Comparison of ENCODE assay signal across 17 cellular contexts in the genomic region with DNA sequence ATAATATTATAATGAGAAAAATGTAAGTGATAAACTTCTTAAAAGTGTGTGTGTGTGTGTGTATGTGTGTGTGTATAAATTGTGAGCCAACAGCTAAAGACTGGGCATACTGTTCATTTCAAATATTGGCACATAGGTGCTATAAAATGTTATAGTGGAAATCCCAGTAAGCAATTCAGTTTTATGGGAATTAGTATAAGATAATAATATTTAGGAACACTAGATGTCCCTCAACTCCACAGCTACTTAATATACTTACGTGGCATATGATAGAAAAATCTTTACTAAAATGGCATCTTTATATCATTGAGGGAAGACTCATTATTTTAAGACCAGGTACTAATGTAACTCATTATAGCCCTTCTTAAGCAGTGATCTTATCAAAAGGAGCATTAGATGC.
DNase-seq lines count a peak whose midpoint lies in the region; ATAC-seq and TF ChIP-seq lines count a peak whose summit lies in the region.
"Had no signal": no experiment of that assay in that cellular context is flagged by ENCODE, and none has a peak within 500 bp of the region (broad histone marks: within the 10 kb centered on the region; RNA-seq: fewer than 3 reads in every experiment).

No MANE protein-coding gene starts in this region.

- H3K36me3 ChIP-seq in PC-9 (ENCODE audit: low read depth) = no peaks in the 10 kb centered on the region
- H3K36me3 ChIP-seq: prostate gland, upper lobe of right lung had no signal

- H3K9me3 ChIP-seq in PC-9 (ENCODE audit: insufficient read depth, low read depth) = no peaks in the 10 kb centered on the region
- H3K9me3 ChIP-seq: prostate gland, upper lobe of right lung had no signal

- H2AFZ ChIP-seq in PC-9 = no peak overlapping the region

- no peak overlapping the region for H3K27ac ChIP-seq in 22Rv1
- no peak overlapping the region for H3K27ac ChIP-seq in PC-9
- H3K27ac ChIP-seq: prostate gland, upper lobe of right lung had no signal

- no peak overlapping the region for H3K4me3 Mint-ChIP-seq in progenitor cell of endocrine pancreas (ENCODE audit: low read depth)
- H3K4me3 Mint-ChIP-seq: activated T-helper 1 cell treated with anti-CD3 and anti-CD28 coated beads, Interleukin-12 subunit alpha, Interleukin-12 subunit beta, Interleukin-2, Interleukin-4 antibody, amounts not matched to agents 30 ng/mL and 10 ng/mL and 1 ng/mL, durations not matched to agents 14 hours and 24 hours and 36 hours; B cell; T-helper 17 cell had no signal

- H3K27me3 ChIP-seq in PC-9 (ENCODE audit: insufficient read depth, low read depth) = no peaks in the 10 kb centered on the region
- H3K27me3 ChIP-seq: upper lobe of right lung had no signal

- BruUV-seq in PC-9 (replicated peaks; lab: Mats Ljungman, UMichigan) = no TSS peak

- no peaks in the 10 kb centered on the region for H3K4me1 Mint-ChIP-seq in progenitor cell of endocrine pancreas (ENCODE audit: low read depth)
- H3K4me1 Mint-ChIP-seq: B cell, T-helper 17 cell had no signal

- H3K4me3 ChIP-seq in PC-9 = no peak overlapping the region
- no peak overlapping the region for H3K4me3 ChIP-seq in fibroblast of mammary gland (ENCODE audit: control insufficient read depth, low read depth, low read length)
- H3K4me3 ChIP-seq: prostate gland, upper lobe of right lung had no signal

- H3K4me2 ChIP-seq in PC-9 = no peak overlapping the region

- DNase-seq in ELR (ENCODE audit: low read depth) = peak; percentile 44
- no peak for DNase-seq in PC-9
- peak; percentile 37 for DNase-seq in fibroblast of mammary gland (ENCODE audit: low read depth)
- DNase-seq in progenitor cell of endocrine pancreas (ENCODE audit: low spot score, unreplicated experiment) = no peak
- no peak for DNase-seq in NCI-H1417 (lab: John Stamatoyannopoulos, UW)
- DNase-seq in NCI-H1436 treated with DMSO at 0.1 percent for 48 hours (lab: John Stamatoyannopoulos, UW) = no peak
- DNase-seq: activated CD4-positive, alpha-beta T cell treated with anti-CD3 and anti-CD28 coated beads, Interleukin-2, amount 50 U/mL, for 1 hour; anterior cingulate cortex; NCI-H2081; stimulated activated CD4-positive, alpha-beta T cell treated with anti-CD3 and anti-CD28 coated beads, Interleukin-2, amount 100 ng/mL, for 48 hours; T-helper 17 cell; upper lobe of right lung had no signal

- intact Hi-C loops in PC-9 (cut with micrococcal nuclease; ENCODE audit: unreplicated experiment) = loop anchor here (1.0 to 10.0 kb wide), 3 partner anchors 511 to 745 kb away; no protein-coding TSS in a partner anchor

- peak; percentile 31; the same call in 1 of the 2 replicates for TF ChIP-seq CTCF in 22Rv1 (IDR thresholded peaks at IDR 0.05)
- TF ChIP-seq CTCF in PC-9 (conservative IDR thresholded peaks at IDR 0.05) = peak; percentile 24; the same call in 1 of the 2 replicates
- TF ChIP-seq CTCF in fibroblast of mammary gland (conservative IDR thresholded peaks at IDR 0.05; ENCODE audit: control insufficient read depth, insufficient read depth, low read depth, low read length) = peak; percentile 24
- TF ChIP-seq CTCF in progenitor cell of endocrine pancreas (IDR thresholded peaks at IDR 0.05; ENCODE audit: unreplicated experiment) = no peak

- no peaks in the 10 kb centered on the region for H3K27me3 Mint-ChIP-seq in progenitor cell of endocrine pancreas
- H3K27me3 Mint-ChIP-seq: B cell, T-helper 17 cell had no signal

- H4K20me1 ChIP-seq in PC-9 (ENCODE audit: insufficient read depth) = no peaks in the 10 kb centered on the region

- CTCF ChIA-PET in PC-9 (lab: Charles Lee) = interaction anchor here (1.2 kb wide), 1 partner anchor 506 kb away, joined by 4 read pairs; no protein-coding TSS in a partner anchor

- ATAC-seq in HG02840 (IDR thresholded peaks at IDR 0.05; ENCODE audit: low FRiP score, unreplicated experiment) = no peak
- ATAC-seq: T-helper 17 cell, upper lobe of right lung had no signal

- POLR2A ChIA-PET in PC-9 (lab: Charles Lee; ENCODE audit: unreplicated experiment) = no interaction called here

- H3K36me3 Mint-ChIP-seq in progenitor cell of endocrine pancreas (ENCODE audit: insufficient read depth) = peaks cover 5% of the 10 kb centered on the region

- H3K4me1 ChIP-seq in PC-9 (replicated peaks; ENCODE audit: insufficient read depth) = no peaks in the 10 kb centered on the region
- H3K4me1 ChIP-seq: prostate gland, upper lobe of right lung had no signal

- H3K79me2 ChIP-seq in PC-9 (ENCODE audit: low read depth) = no peaks in the 10 kb centered on the region

- H3K9me2 ChIP-seq in PC-9 (ENCODE audit: insufficient read depth) = no peaks in the 10 kb centered on the region

- no peak overlapping the region for H3K27ac Mint-ChIP-seq in progenitor cell of endocrine pancreas
- H3K27ac Mint-ChIP-seq: activated T-helper 1 cell treated with anti-CD3 and anti-CD28 coated beads, Interleukin-12 subunit alpha, Interleukin-12 subunit beta, Interleukin-2, Interleukin-4 antibody, amounts not matched to agents 30 ng/mL and 10 ng/mL and 1 ng/mL, durations not matched to agents 14 hours and 24 hours and 36 hours; B cell; T-helper 17 cell had no signal

- H3K9me3 Mint-ChIP-seq in progenitor cell of endocrine pancreas (ENCODE audit: low read depth) = no peaks in the 10 kb centered on the region
- H3K9me3 Mint-ChIP-seq: activated T-helper 1 cell treated with anti-CD3 and anti-CD28 coated beads, Interleukin-12 subunit alpha, Interleukin-12 subunit beta, Interleukin-2, Interleukin-4 antibody, amounts not matched to agents 30 ng/mL and 10 ng/mL and 1 ng/mL, durations not matched to agents 14 hours and 24 hours and 36 hours had no signal

- no peaks in the 10 kb centered on the region for H3F3A ChIP-seq in PC-9 (ENCODE audit: insufficient read depth, low read depth)

Comparison
In these comparisons a context has a peak if more than half of its experiments do, and no peak if none do; other contexts are left out.
1. DNase-seq: peak in ELR (single experiment) and fibroblast of mammary gland (single experiment); none in PC-9 (0 of 2), progenitor cell of endocrine pancreas (single experiment), NCI-H1417 (0 of 3) and NCI-H1436 treated with DMSO at 0.1 percent for 48 hours (single experiment).